21 cellular contexts compared by ENCODE assay signal in genomic region chr6:16153451-16153850, GRCh38.
"Had no signal": no experiment of that assay in that cellular context is flagged by ENCODE, and none has a peak within 500 bp of the region (broad histone marks: within the 10 kb centered on the region; RNA-seq: fewer than 3 reads in every experiment).

No MANE protein-coding gene starts in this region.

- H3K9me3 Mint-ChIP-seq: activated naive CD4-positive, alpha-beta T cell treated with anti-CD3 and anti-CD28 coated beads, Interleukin-2, amount 50 U/mL, for 24 hours; nephron progenitor cell had no signal

- H3K4me3 Mint-ChIP-seq: activated CD4-positive, alpha-beta T cell treated with anti-CD3 and anti-CD28 coated beads for 36 hours; activated CD8-positive, alpha-beta memory T cell treated with anti-CD3 and anti-CD28 coated beads, Interleukin-2, amount 10 ng/mL, durations not matched to agents 7 days and 5 days; activated CD8-positive, alpha-beta T cell treated with anti-CD3 and anti-CD28 coated beads, Interleukin-2, amount 10 ng/mL, durations not matched to agents 7 days and 5 days; activated naive CD4-positive, alpha-beta T cell treated with anti-CD3 and anti-CD28 coated beads, Interleukin-2, amount 50 U/mL, for 24 hours; nephron progenitor cell; T-helper 2 cell treated with Interferon-gamma antibody and Interleukin-4, amounts not matched to agents 5 μg/mL and 100 μg/mL, for 36 hours had no signal

- H3K4me1 Mint-ChIP-seq: activated CD4-positive, alpha-beta T cell treated with anti-CD3 and anti-CD28 coated beads for 36 hours; activated CD8-positive, alpha-beta memory T cell treated with anti-CD3 and anti-CD28 coated beads, Interleukin-2, amount 10 ng/mL, durations not matched to agents 7 days and 5 days had no signal

- H3K27ac Mint-ChIP-seq: activated CD4-positive, alpha-beta T cell treated with anti-CD3 and anti-CD28 coated beads for 36 hours; activated CD8-positive, alpha-beta memory T cell treated with anti-CD3 and anti-CD28 coated beads, Interleukin-2, amount 10 ng/mL, durations not matched to agents 7 days and 5 days; activated CD8-positive, alpha-beta T cell treated with anti-CD3 and anti-CD28 coated beads, Interleukin-2, amount 10 ng/mL, durations not matched to agents 7 days and 5 days; activated naive CD4-positive, alpha-beta T cell treated with anti-CD3 and anti-CD28 coated beads, Interleukin-2, amount 50 U/mL, for 24 hours; activated T-helper 2 cell treated with anti-CD3 and anti-CD28 coated beads, Interferon-gamma antibody, Interleukin-2, Interleukin-4, amounts not matched to agents 10 μg/mL and 5 μg/mL and 100 μg/mL, durations not matched to agents 14 hours and 24 hours and 36 hours; nephron progenitor cell; T-helper 2 cell treated with Interferon-gamma antibody and Interleukin-4, amounts not matched to agents 5 μg/mL and 100 μg/mL, for 36 hours had no signal

- DNase-seq: activated CD4-positive, alpha-beta T cell treated with anti-CD3 and anti-CD28 coated beads for 36 hours; activated CD4-positive, CD25-positive, alpha-beta regulatory T cell; activated CD8-positive, alpha-beta memory T cell treated with anti-CD3 and anti-CD28 coated beads, Interleukin-2, amount 10 ng/mL, durations not matched to agents 7 days and 5 days; activated CD8-positive, alpha-beta T cell treated with anti-CD3 and anti-CD28 coated beads, Interleukin-2, amount 10 ng/mL, durations not matched to agents 7 days and 5 days; activated T-cell treated with anti-CD3 and anti-CD28 coated beads, Interleukin-2, amount 50 U/mL, for 48 hours; left lung; lower lobe of right lung; mesendoderm; mucosa of descending colon; nephron progenitor cell; stimulated activated naive CD4-positive, alpha-beta T cell; T-helper 1 cell; testis; transverse colon; uterus had no signal

- H3K9ac ChIP-seq: parathyroid adenoma had no signal

- H3K4me1 ChIP-seq: lower lobe of right lung, parathyroid adenoma, testis, uterus had no signal

- H3K9me3 ChIP-seq: lower lobe of right lung, mucosa of descending colon, testis, transverse colon, uterus had no signal

- H3K27me3 Mint-ChIP-seq: activated CD4-positive, alpha-beta T cell treated with anti-CD3 and anti-CD28 coated beads for 36 hours; activated CD8-positive, alpha-beta memory T cell treated with anti-CD3 and anti-CD28 coated beads, Interleukin-2, amount 10 ng/mL, durations not matched to agents 7 days and 5 days; activated naive CD4-positive, alpha-beta T cell treated with anti-CD3 and anti-CD28 coated beads, Interleukin-2, amount 50 U/mL, for 24 hours had no signal

- H3K27me3 ChIP-seq: left lung, testis, transverse colon, uterus had no signal

- ATAC-seq: activated CD4-positive, alpha-beta T cell treated with anti-CD3 and anti-CD28 coated beads for 36 hours; activated CD8-positive, alpha-beta memory T cell treated with anti-CD3 and anti-CD28 coated beads, Interleukin-2, amount 10 ng/mL, durations not matched to agents 7 days and 5 days; activated CD8-positive, alpha-beta T cell treated with anti-CD3 and anti-CD28 coated beads, Interleukin-2, amount 10 ng/mL, durations not matched to agents 7 days and 5 days; left lung; lower lobe of right lung; mucosa of descending colon; right cardiac atrium had no signal

- H2AFZ ChIP-seq: parathyroid adenoma had no signal

- H3K27ac ChIP-seq: left lung, lower lobe of right lung, parathyroid adenoma, testis, transverse colon, uterus had no signal

- H3K4me3 ChIP-seq: coronary artery, left lung, lower lobe of right lung, mucosa of descending colon, testis, transverse colon, uterus had no signal

- H3K36me3 ChIP-seq: transverse colon, uterus had no signal
